Comparison of ENCODE assay signal across 8 cellular contexts in genomic region chr9:2158729-2159128, GRCh38.
DNase-seq lines count a peak whose midpoint lies in the region; TF ChIP-seq lines count a peak whose summit lies in the region.

No MANE protein-coding gene starts in this region.

- TF ChIP-seq CTCF in GM12864 (IDR thresholded peaks at IDR 0.05; ENCODE audit: low read depth, low read length, missing control alignments) (no peak), SU-DHL-6 (IDR thresholded peaks at IDR 0.05; ENCODE audit: insufficient read depth, low read length, poor library complexity, severe bottlenecking) (no peak), fibroblast of villous mesenchyme (IDR thresholded peaks at IDR 0.05; ENCODE audit: insufficient read depth, low read depth, low read length) (no peak)

- H3K79me2 ChIP-seq in SU-DHL-6 (ENCODE audit: insufficient read depth, low read length) = no peaks in the 10 kb centered on the region

- DNase-seq in GM12864 (ENCODE audit: low read depth) = no peak
- DNase-seq in fibroblast of villous mesenchyme (ENCODE audit: low read depth) = no peak
- no peak for DNase-seq in skeletal muscle cell (ENCODE audit: low read depth)
- no peak for DNase-seq in activated gamma-delta T cell treated with Interleukin-2 at 50 U/mL for 16 hours
- DNase-seq in ACHN = no peak
- DNase-seq in dedifferentiated amniotic fluid mesenchymal stem cell (ENCODE audit: extremely low spot score) = no peak
- DNase-seq in glomerular visceral epithelial cell (ENCODE audit: extremely low spot score) = no peak

- H2AFZ ChIP-seq in SU-DHL-6 (ENCODE audit: low read depth, low read length, severe bottlenecking) = no peak overlapping the region

- H3K4me3 ChIP-seq in GM12864 (ENCODE audit: low read depth, low read length) = peak overlapping the region; percentile 68
- H3K4me3 ChIP-seq in SU-DHL-6 (ENCODE audit: insufficient read depth, low read length, poor library complexity, severe bottlenecking) = peak overlapping the region; percentile 34
- peak overlapping the region; percentile 60 for H3K4me3 ChIP-seq in fibroblast of villous mesenchyme (ENCODE audit: low read depth, low read length)
- peak overlapping the region; percentile 44 for H3K4me3 ChIP-seq in skeletal muscle cell (ENCODE audit: low read depth, low read length)

- no peaks in the 10 kb centered on the region for H3F3A ChIP-seq in SU-DHL-6 (ENCODE audit: insufficient read depth)

- peak overlapping the region; percentile 9; the same call in 1 of the 2 replicates for H3K9ac ChIP-seq in SU-DHL-6 (ENCODE audit: low read length)

- no peaks in the 10 kb centered on the region for H3K36me3 ChIP-seq in SU-DHL-6 (ENCODE audit: low read length)

- H4K20me1 ChIP-seq in SU-DHL-6 (ENCODE audit: low read depth, low read length) = no peaks in the 10 kb centered on the region

- H3K27me3 ChIP-seq in SU-DHL-6 (ENCODE audit: low read length) = no peaks in the 10 kb centered on the region

- no peaks in the 10 kb centered on the region for H3K9me2 ChIP-seq in SU-DHL-6 (replicated peaks; ENCODE audit: insufficient read depth, low read length)

- H3K27ac ChIP-seq in SU-DHL-6 (ENCODE audit: low read depth, low read length) = no peak overlapping the region

- H3K9me3 ChIP-seq in SU-DHL-6 (ENCODE audit: insufficient read depth, low read length) = no peaks in the 10 kb centered on the region

- peak overlapping the region; percentile 46 for H3K4me2 ChIP-seq in SU-DHL-6 (ENCODE audit: low read depth, low read length, poor library complexity, severe bottlenecking)

- in situ Hi-C loops in ACHN (cut with HindIII; ENCODE audit: low pct_ligation_motif_present, low pct_unique_long_range_greater_than_20kb, low sequenced_read_pairs) = no loop called here
